In the genomic region with DNA sequence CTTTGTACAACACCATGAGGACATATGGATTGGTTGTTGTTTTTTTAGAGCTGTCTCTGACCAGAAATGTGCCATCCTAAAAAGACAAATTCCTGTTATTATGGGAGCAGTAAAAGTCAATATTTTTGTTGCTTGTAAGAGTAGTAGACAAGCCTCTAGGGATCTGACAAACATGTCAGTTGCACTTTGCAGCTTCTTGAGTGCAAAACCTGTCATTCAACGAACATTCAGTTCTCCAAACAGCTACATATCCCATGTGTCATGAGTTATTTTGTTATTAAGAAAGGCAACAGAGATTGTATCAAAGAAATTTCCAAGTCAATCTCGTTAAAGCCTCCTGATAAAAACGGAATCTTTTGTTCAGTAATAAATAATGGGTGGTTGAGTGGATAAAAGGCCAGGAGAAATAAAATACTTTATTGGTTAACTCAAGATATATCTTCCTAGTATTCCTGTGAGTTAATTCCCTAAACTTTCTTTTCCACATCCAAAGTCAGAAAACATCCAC, we compare ENCODE assay signal across 16 cellular contexts. TPM values are rescaled to one million over a fixed set of nuclear protein-coding genes. Genes with fewer than 3 reads are reported as not detected.
DNase-seq lines count a peak whose midpoint lies in the region; ATAC-seq and TF ChIP-seq lines count a peak whose summit lies in the region.
"Had no signal": no experiment of that assay in that cellular context is flagged by ENCODE, and none has a peak within 500 bp of the region (broad histone marks: within the 10 kb centered on the region; RNA-seq: fewer than 3 reads in every experiment).

No MANE protein-coding gene starts in this region.

- H3K4me3 ChIP-seq in HCT116 (replicated peaks in 1 of 2; ENCODE audit: low read depth in 1 of 2, low read length in 2 of 2) = no peak overlapping the region
- H3K4me3 ChIP-seq in tibial nerve = no peak overlapping the region
- H3K4me3 ChIP-seq in BE2C (ENCODE audit: low read depth, low read length) = no peak overlapping the region
- H3K4me3 ChIP-seq in upper lobe of left lung = no peak overlapping the region
- H3K4me3 ChIP-seq: GM23248 had no signal

- H3K4me1 ChIP-seq in HCT116 (ENCODE audit: control insufficient read depth in 1 of 2, insufficient read depth in 2 of 2, low read length in 2 of 2) (no peaks in the 10 kb centered on the region), tibial nerve (peaks cover 0 to 55% (median 12%) of the 10 kb centered on the region in 4 donors), BE2C (no peaks in the 10 kb centered on the region), upper lobe of left lung (peaks cover 0 to 7% (median 0%) of the 10 kb centered on the region in 4 donors)

- peaks cover 67% of the 10 kb centered on the region for H3K4me1 Mint-ChIP-seq in activated naive CD4-positive, alpha-beta T cell treated with anti-CD3 and anti-CD28 coated beads, Interleukin-2, amount 50 U/mL, for 24 hours
- peaks cover 66% of the 10 kb centered on the region for H3K4me1 Mint-ChIP-seq in activated naive CD4-positive, alpha-beta T cell treated with anti-CD3 and anti-CD28 coated beads for 36 hours (ENCODE audit: low read depth)
- H3K4me1 Mint-ChIP-seq in central memory CD8-positive, alpha-beta T cell = peaks cover 32% of the 10 kb centered on the region
- H3K4me1 Mint-ChIP-seq in T-cell = peaks cover 31 to 60% (median 39%) of the 10 kb centered on the region in 3 donors

- no peaks in the 10 kb centered on the region for H4K20me1 ChIP-seq in HCT116 (ENCODE audit: insufficient read depth)

- H3K36me3 ChIP-seq in HCT116 (ENCODE audit: control insufficient read depth in 1 of 2, insufficient read depth in 2 of 2, low read length in 2 of 2) (no peaks in the 10 kb centered on the region), tibial nerve (no peaks in the 10 kb centered on the region), BE2C (no peaks in the 10 kb centered on the region), upper lobe of left lung (peaks cover 10 to 95% (median 25%) of the 10 kb centered on the region in 4 donors)

- H3K9me3 ChIP-seq in HCT116 (ENCODE audit: control insufficient read depth in 1 of 2, insufficient read depth in 1 of 2, low read depth in 1 of 2, low read length in 2 of 2) (no peaks in the 10 kb centered on the region), tibial nerve (no peaks in the 10 kb centered on the region), BE2C (no peaks in the 10 kb centered on the region), upper lobe of left lung (no peaks in the 10 kb centered on the region)

- peaks cover 61% of the 10 kb centered on the region for H3K36me3 Mint-ChIP-seq in activated naive CD4-positive, alpha-beta T cell treated with anti-CD3 and anti-CD28 coated beads, Interleukin-2, amount 50 U/mL, for 24 hours
- H3K36me3 Mint-ChIP-seq in activated naive CD4-positive, alpha-beta T cell treated with anti-CD3 and anti-CD28 coated beads for 36 hours (ENCODE audit: low read depth) = peaks cover 81% of the 10 kb centered on the region
- H3K36me3 Mint-ChIP-seq in central memory CD8-positive, alpha-beta T cell (ENCODE audit: insufficient read depth) = peaks cover 94% of the 10 kb centered on the region
- peaks cover 85% of the 10 kb centered on the region for H3K36me3 Mint-ChIP-seq in T-cell

- intact Hi-C loops in activated naive CD4-positive, alpha-beta T cell treated with anti-CD3 and anti-CD28 coated beads for 36 hours (cut with micrococcal nuclease) = no loop called here
- intact Hi-C loops in HCT116 (cut with micrococcal nuclease) = no loop called here

- DNase-seq in activated naive CD4-positive, alpha-beta T cell treated with anti-CD3 and anti-CD28 coated beads for 36 hours = no peak
- DNase-seq in HCT116 (ENCODE audit: low read depth, low spot score) (no peak), tibial nerve (ENCODE audit: low spot score in 2 of 2) (no peak), BE2C (no peak), upper lobe of left lung (no peak), T-cell (no peak)
- no peak for DNase-seq in central memory CD8-positive, alpha-beta T cell (ENCODE audit: low spot score in 2 of 2)
- DNase-seq: Calu3, GM23248, NCI-H1092 treated with DMSO at 0.1 percent for 48 hours, NCI-H1694 treated with DMSO at 0.1 percent for 48 hours had no signal

- H3K9me2 ChIP-seq in HCT116 (ENCODE audit: insufficient read depth) = no peaks in the 10 kb centered on the region

- H3K27ac ChIP-seq in HCT116 (ENCODE audit: low read depth, low read length) = no peak overlapping the region
- H3K27ac ChIP-seq in tibial nerve = peak overlapping the region; percentile 8 to 73 (median 33)
- no peak overlapping the region for H3K27ac ChIP-seq in upper lobe of left lung
- H3K27ac ChIP-seq: GM23248, KMS-11 had no signal

- no peak overlapping the region for H3K9ac ChIP-seq in HCT116 (ENCODE audit: low read length)
- H3K9ac ChIP-seq: GM23248, KMS-11 had no signal

- H3K27ac Mint-ChIP-seq in activated naive CD4-positive, alpha-beta T cell treated with anti-CD3 and anti-CD28 coated beads, Interleukin-2, amount 50 U/mL, for 24 hours = peak overlapping the region; percentile 86
- no peak overlapping the region for H3K27ac Mint-ChIP-seq in activated naive CD4-positive, alpha-beta T cell treated with anti-CD3 and anti-CD28 coated beads for 36 hours
- peak overlapping the region; percentile 51 for H3K27ac Mint-ChIP-seq in central memory CD8-positive, alpha-beta T cell (ENCODE audit: low read depth)
- H3K27ac Mint-ChIP-seq in T-cell = peak overlapping the region in 1 of 2 donors; percentile 16

- no peak overlapping the region for H2AFZ ChIP-seq in HCT116 (ENCODE audit: low read depth, low read length, poor library complexity, severe bottlenecking)
- H2AFZ ChIP-seq: GM23248 had no signal

- H3K9me3 Mint-ChIP-seq in activated naive CD4-positive, alpha-beta T cell treated with anti-CD3 and anti-CD28 coated beads, Interleukin-2, amount 50 U/mL, for 24 hours = no peaks in the 10 kb centered on the region
- H3K9me3 Mint-ChIP-seq in activated naive CD4-positive, alpha-beta T cell treated with anti-CD3 and anti-CD28 coated beads for 36 hours = peaks cover 3% of the 10 kb centered on the region
- H3K9me3 Mint-ChIP-seq in central memory CD8-positive, alpha-beta T cell = no peaks in the 10 kb centered on the region
- peaks cover 0 to 1% (median under 1%) of the 10 kb centered on the region in 3 donors for H3K9me3 Mint-ChIP-seq in T-cell

- peak in 1 of 2 donors; percentile 70 for TF ChIP-seq EP300 in tibial nerve (IDR thresholded peaks at IDR 0.05)
- no peak for TF ChIP-seq EP300 in upper lobe of left lung (IDR thresholded peaks at IDR 0.05)

- no TSS peak for BruUV-seq in HCT116 (replicated peaks; lab: Mats Ljungman, UMichigan)

- no peak for ATAC-seq in HCT116
- ATAC-seq in central memory CD8-positive, alpha-beta T cell (replicated peaks; ENCODE audit: extremely low read depth, poor library complexity, severe bottlenecking) = no peak
- ATAC-seq in upper lobe of left lung (ENCODE audit: low FRiP score in 2 of 2) = no peak
- no peak for ATAC-seq in T-cell (replicated peaks in 1 of 4)
- ATAC-seq: PC-3 had no signal

- H3K4me2 ChIP-seq in HCT116 (ENCODE audit: low read length) = no peak overlapping the region
- H3K4me2 ChIP-seq: KMS-11 had no signal

- H3K4me3 Mint-ChIP-seq in activated naive CD4-positive, alpha-beta T cell treated with anti-CD3 and anti-CD28 coated beads, Interleukin-2, amount 50 U/mL, for 24 hours = no peak overlapping the region
- no peak overlapping the region for H3K4me3 Mint-ChIP-seq in activated naive CD4-positive, alpha-beta T cell treated with anti-CD3 and anti-CD28 coated beads for 36 hours
- H3K4me3 Mint-ChIP-seq in central memory CD8-positive, alpha-beta T cell = no peak overlapping the region
- no peak overlapping the region for H3K4me3 Mint-ChIP-seq in T-cell

- CTCF ChIA-PET in activated naive CD4-positive, alpha-beta T cell treated with anti-CD3 and anti-CD28 coated beads for 36 hours (lab: Charles Lee) = interaction anchor here (2.1 to 2.2 kb wide), 2 partner anchors 18 to 88 kb away, joined by 5 to 9 read pairs; no protein-coding TSS in a partner anchor
- CTCF ChIA-PET in HCT116 (lab: Charles Lee) (no interaction called here), T-cell (lab: Charles Lee) (interaction anchor here (0.5 to 1.3 kb wide), 2 partner anchors 11 to 1896 kb away, joined by 3 read pairs; no protein-coding TSS in a partner anchor)

- POLR2A ChIA-PET in HCT116 (lab: Charles Lee) = no interaction called here
- POLR2A ChIA-PET in T-cell (lab: Charles Lee) = no interaction called here

- no peaks in the 10 kb centered on the region for H3K79me2 ChIP-seq in HCT116 (ENCODE audit: insufficient read depth, low read length)

- H3K27me3 ChIP-seq in HCT116 (ENCODE audit: insufficient read depth, low read length) (peaks cover 93% of the 10 kb centered on the region), tibial nerve (no peaks in the 10 kb centered on the region), BE2C (peaks cover 59% of the 10 kb centered on the region), upper lobe of left lung (no peaks in the 10 kb centered on the region)

- no peak for TF ChIP-seq RAD21 in HCT116 (IDR thresholded peaks at IDR 0.05; ENCODE audit: low read depth)

- TF ChIP-seq POLR2A in HCT116 (IDR thresholded peaks at IDR 0.05; ENCODE audit: borderline replicate concordance, extremely low read depth, insufficient read depth, insufficient read length) (no peak), tibial nerve (IDR thresholded peaks at IDR 0.05) (no peak), upper lobe of left lung (IDR thresholded peaks at IDR 0.05) (no peak)

- no peak for TF ChIP-seq CTCF in HCT116 (IDR thresholded peaks at IDR 0.05 in 2 of 3, conservative IDR thresholded peaks at IDR 0.05 in 1 of 3; ENCODE audit: borderline replicate concordance in 1 of 3, insufficient read depth in 1 of 3, low read depth in 2 of 3, low read length in 2 of 3)
- TF ChIP-seq CTCF in tibial nerve (IDR thresholded peaks at IDR 0.05) = no peak
- no peak for TF ChIP-seq CTCF in BE2C (IDR thresholded peaks at IDR 0.05; ENCODE audit: low read depth, low read length)
- no peak for TF ChIP-seq CTCF in upper lobe of left lung (IDR thresholded peaks at IDR 0.05)

- WGBS in tibial nerve, 2 donors = 48 to 54% methylated on average over 3 of the region's 3 CpGs
- 65 to 74% methylated on average over 3 of the region's 3 CpGs for WGBS in upper lobe of left lung, 2 donors

- H3K27me3 Mint-ChIP-seq in activated naive CD4-positive, alpha-beta T cell treated with anti-CD3 and anti-CD28 coated beads, Interleukin-2, amount 50 U/mL, for 24 hours = no peaks in the 10 kb centered on the region
- H3K27me3 Mint-ChIP-seq in activated naive CD4-positive, alpha-beta T cell treated with anti-CD3 and anti-CD28 coated beads for 36 hours (ENCODE audit: low read depth) = no peaks in the 10 kb centered on the region
- H3K27me3 Mint-ChIP-seq in central memory CD8-positive, alpha-beta T cell = no peaks in the 10 kb centered on the region
- H3K27me3 Mint-ChIP-seq in T-cell = no peaks in the 10 kb centered on the region

- RAD21 ChIA-PET in HCT116 (lab: Charles Lee; ENCODE audit: low non-redundant PET in 1 of 2, low total read pairs in 2 of 2, uncharacterized antibody in 2 of 2, unreplicated experiment in 2 of 2) = no interaction called here

RNA-seq across cellular contexts. Expression of a gene that starts 18.1 kb away (rescaled TPM):
- not detected for total RNA-seq in activated naive CD4-positive, alpha-beta T cell treated with anti-CD3 and anti-CD28 coated beads for 36 hours
- total RNA-seq in HCT116 (2021; ENCODE audit: unreplicated experiment) (not detected), tibial nerve (1 to 10 TPM in 1 of 4 donors, not detected in 3; 1.5 TPM), upper lobe of left lung (not detected), T-cell (not detected)
- not detected in 2 replicates for polyA plus RNA-seq in HCT116 (2012)
- polyA plus RNA-seq in BE2C (2012; ENCODE audit: insufficient read depth, insufficient read length, low read depth) = not detected
- total RNA-seq: A673, Calu3, GM23248, MCF 10A, PC-3 had no signal
- polyA plus RNA-seq: GM23248 had no signal

RNA-seq across cellular contexts. Expression of a gene that starts 46.7 kb away (rescaled TPM):
- 100 to 1,000 TPM; 115 to 122 TPM for total RNA-seq in activated naive CD4-positive, alpha-beta T cell treated with anti-CD3 and anti-CD28 coated beads for 36 hours
- total RNA-seq in HCT116 (2021; ENCODE audit: unreplicated experiment) (0.61 TPM), tibial nerve (10 to 100 TPM; 27.5 to 53.8 (median 47.3) TPM), upper lobe of left lung (100 to 1,000 TPM in 1 of 6 donors, 10 to 100 TPM in 5; 43.0 to 148 (median 68.6) TPM), T-cell (100 to 1,000 TPM; 355 to 394 (median 374) TPM)
- not detected in 2 replicates for polyA plus RNA-seq in HCT116 (2012)
- polyA plus RNA-seq in BE2C (2012; ENCODE audit: insufficient read depth, insufficient read length, low read depth) = not detected
- total RNA-seq: A673, Calu3, GM23248, MCF 10A, PC-3 had no signal
- polyA plus RNA-seq: GM23248 had no signal

Comparison
In these comparisons a context has a peak if more than half of its experiments do, and no peak if none do; other contexts are left out.
1. H3K27ac ChIP-seq: peak in tibial nerve (4 of 4); none in HCT116 (single experiment) and upper lobe of left lung (0 of 4).
2. RNA of a gene that starts 46.7 kb away (total RNA-seq): 355 to 394 TPM in T-cell, 115 to 122 TPM in activated naive CD4-positive, alpha-beta T cell treated with anti-CD3 and anti-CD28 coated beads for 36 hours, 43.0 to 148 TPM in upper lobe of left lung and 27.5 to 53.8 TPM in tibial nerve; 0.61 TPM in HCT116 (single experiment); every median in the first group is over 10 times any median in the second.